8 cellular contexts compared by ENCODE assay signal in genomic region chr11:116605543-116605942, GRCh38.
DNase-seq lines count a peak whose midpoint lies in the region; ATAC-seq, FAIRE-seq and TF ChIP-seq lines count a peak whose summit lies in the region.

No MANE protein-coding gene starts in this region.

- no peaks in the 10 kb centered on the region for H3K36me3 ChIP-seq in cardiac muscle cell
- no peaks in the 10 kb centered on the region for H3K36me3 ChIP-seq in right atrium auricular region
- H3K36me3 ChIP-seq in OCI-LY7 (ENCODE audit: insufficient read depth, low read length): no peaks in the 10 kb centered on the region
- H3K36me3 ChIP-seq in H1 (ENCODE audit: control insufficient read depth in 2 of 4, insufficient read depth in 4 of 4, low read length in 3 of 4): no peaks in the 10 kb centered on the region
- H3K36me3 ChIP-seq in smooth muscle cell (ENCODE audit: low read depth): no peaks in the 10 kb centered on the region

- no peaks in the 10 kb centered on the region for H3K4me1 ChIP-seq in cardiac muscle cell (ENCODE audit: low read depth)
- peaks cover 0 to 7% of the 10 kb centered on the region in 2 donors for H3K4me1 ChIP-seq in right atrium auricular region
- H3K4me1 ChIP-seq in OCI-LY7 (ENCODE audit: insufficient read depth, low read length, poor library complexity, severe bottlenecking): no peaks in the 10 kb centered on the region
- no peaks in the 10 kb centered on the region for H3K4me1 ChIP-seq in H1 (replicated peaks in 1 of 4; ENCODE audit: control insufficient read depth in 3 of 4, insufficient read depth in 4 of 4, low read length in 3 of 4)
- no peaks in the 10 kb centered on the region for H3K4me1 ChIP-seq in smooth muscle cell (ENCODE audit: low read depth)

- no peak overlapping the region for H2BK5ac ChIP-seq in H1 (ENCODE audit: low read depth, low read length)

- H3K79me1 ChIP-seq in H1 (ENCODE audit: low read depth, low read length): no peaks in the 10 kb centered on the region

- no peak overlapping the region for H3K4ac ChIP-seq in H1 (replicated peaks; ENCODE audit: insufficient read length, low read depth, low read length)

- intact Hi-C loops in OCI-LY7 (cut with micrococcal nuclease; ENCODE audit: unreplicated experiment): no loop called here

- H2BK120ac ChIP-seq in H1 (replicated peaks; ENCODE audit: low read depth, low read length): no peak overlapping the region

- H2BK12ac ChIP-seq in H1 (ENCODE audit: low read depth, low read length): no peak overlapping the region

- DNase-seq in cardiac muscle cell (ENCODE audit: low read depth in 1 of 2, low spot score in 1 of 2): peak; percentile 46 to 89
- no peak for DNase-seq in right atrium auricular region (ENCODE audit: low spot score)
- DNase-seq in OCI-LY7 (ENCODE audit: low spot score): peak; percentile 56
- DNase-seq in H1 (ENCODE audit: low read depth in 1 of 2, low spot score in 2 of 2): peak; percentile 58 to 96
- DNase-seq in smooth muscle cell (lab: John Stamatoyannopoulos, UW; ENCODE audit: unreplicated experiment): no peak

- peak; percentile 69 to 79 for TF ChIP-seq RAD21 in H1 (IDR thresholded peaks at IDR 0.05 in 1 of 2, conservative IDR thresholded peaks at IDR 0.05 in 1 of 2; ENCODE audit: low read depth in 2 of 2, low read length in 2 of 2)

- H2AFZ ChIP-seq in OCI-LY7 (ENCODE audit: low read length) (no peak overlapping the region), H1 (ENCODE audit: low read length) (no peak overlapping the region), smooth muscle cell (ENCODE audit: low read depth) (no peak overlapping the region)

- TF ChIP-seq CTCF in cardiac muscle cell (IDR thresholded peaks at IDR 0.05; ENCODE audit: low read depth, low read length) (peak; percentile 58), right atrium auricular region (IDR thresholded peaks at IDR 0.05) (no peak), OCI-LY7 (conservative IDR thresholded peaks at IDR 0.05; ENCODE audit: low read length) (peak; percentile 73), H1 (IDR thresholded peaks at IDR 0.05; ENCODE audit: control extremely low read depth in 1 of 3, insufficient read depth in 1 of 3, low read depth in 1 of 3, low read length in 3 of 3) (peak; percentile 81 to 93 (median 86)), smooth muscle cell (IDR thresholded peaks at IDR 0.05; ENCODE audit: borderline replicate concordance, insufficient read depth, poor library complexity, severe bottlenecking) (peak; percentile 34)

- H2AK5ac ChIP-seq in H1 (ENCODE audit: low read depth, low read length): no peak overlapping the region

- no TSS peak for BruUV-seq in OCI-LY7 (replicated peaks; lab: Mats Ljungman, UMichigan)

- no peaks in the 10 kb centered on the region for H3K9me3 ChIP-seq in cardiac muscle cell (ENCODE audit: low read depth)
- no peaks in the 10 kb centered on the region for H3K9me3 ChIP-seq in right atrium auricular region
- no peaks in the 10 kb centered on the region for H3K9me3 ChIP-seq in OCI-LY7 (ENCODE audit: low read length)
- H3K9me3 ChIP-seq in H1 (ENCODE audit: insufficient read depth in 2 of 2, low read depth in 1 of 2, low read length in 1 of 2): no peaks in the 10 kb centered on the region
- H3K9me3 ChIP-seq in smooth muscle cell (replicated peaks; ENCODE audit: low read depth): no peaks in the 10 kb centered on the region

- peak; percentile 86 for FAIRE-seq in H1 (lab: Jason Lieb, UNC)

- no peak overlapping the region for H2BK15ac ChIP-seq in H1 (ENCODE audit: low read length)

- no peak overlapping the region for H3K14ac ChIP-seq in H1 (ENCODE audit: insufficient read length)

- H3K9ac ChIP-seq in H1 (replicated peaks in 1 of 4; ENCODE audit: extremely low read depth in 1 of 4, low read depth in 3 of 4, low read length in 3 of 4) (no peak overlapping the region), smooth muscle cell (ENCODE audit: low read depth) (no peak overlapping the region)

- ATAC-seq in HG02981 (IDR thresholded peaks at IDR 0.05; ENCODE audit: unreplicated experiment) (no peak), HG02970 (IDR thresholded peaks at IDR 0.05; ENCODE audit: low FRiP score, unreplicated experiment) (no peak), HG02798 (IDR thresholded peaks at IDR 0.05; ENCODE audit: poor library complexity, unreplicated experiment) (no peak)

- H3K9me2 ChIP-seq in OCI-LY7 (ENCODE audit: insufficient read depth, low read length): no peaks in the 10 kb centered on the region

- no peak overlapping the region for H3K27ac ChIP-seq in cardiac muscle cell
- H3K27ac ChIP-seq in right atrium auricular region: no peak overlapping the region
- no peak overlapping the region for H3K27ac ChIP-seq in OCI-LY7 (ENCODE audit: low read depth, low read length, poor library complexity, severe bottlenecking)
- no peak overlapping the region for H3K27ac ChIP-seq in H1 (ENCODE audit: low read depth, low read length)
- H3K27ac ChIP-seq in smooth muscle cell (ENCODE audit: low read depth): no peak overlapping the region

- H3K4me3 ChIP-seq in cardiac muscle cell (no peak overlapping the region), right atrium auricular region (no peak overlapping the region), OCI-LY7 (ENCODE audit: low read depth, low read length, poor library complexity, severe bottlenecking) (no peak overlapping the region), H1 (ENCODE audit: extremely low read depth in 1 of 4, insufficient read depth in 2 of 4, low read depth in 3 of 4, low read length in 4 of 4) (no peak overlapping the region), smooth muscle cell (no peak overlapping the region)

- H3K4me2 ChIP-seq in OCI-LY7 (ENCODE audit: low read length): no peak overlapping the region
- no peak overlapping the region for H3K4me2 ChIP-seq in H1 (ENCODE audit: insufficient read depth in 1 of 2, low read depth in 2 of 2, low read length in 2 of 2)
- no peak overlapping the region for H3K4me2 ChIP-seq in smooth muscle cell

- no peak overlapping the region for H3K18ac ChIP-seq in H1 (ENCODE audit: extremely low read depth, low read length)

- 17% methylated on average over 4 of the region's 4 CpGs; no CpG with 5 or more reads in 1 of the 2 experiments for WGBS in H1 (ENCODE audit: extremely low coverage in 1 of 2, insufficient coverage in 1 of 2, insufficient read length in 1 of 2, insufficient replicate concordance in 2 of 2, low coverage in 1 of 2, low lambda C conversion rate in 2 of 2, missing lambda C conversion rate in 1 of 2), 2 experiments
- 11% methylated on average over 4 of the region's 4 CpGs for WGBS in smooth muscle cell (ENCODE audit: low lambda C conversion rate)

- TF ChIP-seq EP300 in H1 (IDR thresholded peaks at IDR 0.05; ENCODE audit: borderline replicate concordance in 1 of 2, low read depth in 2 of 2, low read length in 2 of 2): no peak

- H3K27me3 ChIP-seq in cardiac muscle cell: no peaks in the 10 kb centered on the region
- no peaks in the 10 kb centered on the region for H3K27me3 ChIP-seq in right atrium auricular region
- no peaks in the 10 kb centered on the region for H3K27me3 ChIP-seq in H1 (replicated peaks in 1 of 4; ENCODE audit: control insufficient read depth in 3 of 4, extremely low read depth in 1 of 4, insufficient read depth in 3 of 4, low read length in 3 of 4)
- peaks cover 20% of the 10 kb centered on the region for H3K27me3 ChIP-seq in smooth muscle cell (ENCODE audit: low read depth)

- TF ChIP-seq POLR2A in H1 (IDR thresholded peaks at IDR 0.05; ENCODE audit: control extremely low read depth in 1 of 2, low read depth in 2 of 2, low read length in 2 of 2): no peak

- H2BK20ac ChIP-seq in H1 (ENCODE audit: low read length): no peak overlapping the region

- H3F3A ChIP-seq in smooth muscle cell (ENCODE audit: low read depth): no peaks in the 10 kb centered on the region

- H3K79me2 ChIP-seq in OCI-LY7 (ENCODE audit: insufficient read depth, low read depth, low read length): no peaks in the 10 kb centered on the region
- no peaks in the 10 kb centered on the region for H3K79me2 ChIP-seq in H1 (ENCODE audit: control insufficient read depth in 1 of 2, insufficient read depth in 2 of 2, low read length in 2 of 2)
- H3K79me2 ChIP-seq in smooth muscle cell (ENCODE audit: low read depth): no peaks in the 10 kb centered on the region

- H3K23ac ChIP-seq in H1 (ENCODE audit: insufficient read length): no peak overlapping the region

- H3K56ac ChIP-seq in H1 (replicated peaks; ENCODE audit: insufficient read length, low read depth, low read length): no peak overlapping the region

- CTCF ChIA-PET in OCI-LY7 (lab: Charles Lee; ENCODE audit: unreplicated experiment): no interaction called here
- CTCF ChIA-PET in H1 (lab: Charles Lee; ENCODE audit: partially characterized antibody): interaction anchor here (0.6 to 4.7 kb wide), 25 partner anchors 10 to 961 kb away, joined by 3 to 28 read pairs (median 4); no protein-coding TSS in a partner anchor

- H4K20me1 ChIP-seq in OCI-LY7 (ENCODE audit: insufficient read depth, low read length) (no peaks in the 10 kb centered on the region), H1 (replicated peaks in 1 of 2; ENCODE audit: control insufficient read depth in 1 of 2, insufficient read depth in 2 of 2, low read length in 2 of 2) (peaks cover 0 to 3% of the 10 kb centered on the region in 2 experiments), smooth muscle cell (ENCODE audit: low read depth) (no peaks in the 10 kb centered on the region)

- POLR2A ChIA-PET in OCI-LY7 (lab: Charles Lee) (no interaction called here), H1 (lab: Charles Lee; ENCODE audit: partially characterized antibody) (no interaction called here)

- H4K8ac ChIP-seq in H1 (ENCODE audit: extremely low read depth, insufficient read depth, low read length): no peak overlapping the region

- no peaks in the 10 kb centered on the region for H3K23me2 ChIP-seq in H1 (ENCODE audit: low read depth, low read length)

- H4K5ac ChIP-seq in H1 (ENCODE audit: insufficient read length, low read depth, low read length): no peak overlapping the region

- H4K91ac ChIP-seq in H1 (replicated peaks; ENCODE audit: insufficient read length, low read length): no peak overlapping the region

TF ChIP-seq in H1, 55 proteins besides CTCF, POLR2A, EP300 and RAD21 (continues in another document):
- 0 out of 2 replicates have a peak, but pooled peaks have one; percentile 44 for TF ChIP-seq YY1 (IDR thresholded peaks at IDR 0.05; ENCODE audit: low read depth, low read length)
- TF ChIP-seq RNF2 (IDR thresholded peaks at IDR 0.05; ENCODE audit: borderline replicate concordance, low read depth, low read length, missing control alignments, poor library complexity, severe bottlenecking): no peak
- peak; percentile 64 to 76; a peak in 1 of 4 replicates for TF ChIP-seq SIN3A (conservative IDR thresholded peaks at IDR 0.05 in 1 of 2, IDR thresholded peaks at IDR 0.05 in 1 of 2; ENCODE audit: low read depth in 1 of 2, low read length in 2 of 2)
- 0 out of 2 replicates have a peak, but pooled peaks have one; percentile 46 for TF ChIP-seq TEAD4 (IDR thresholded peaks at IDR 0.05; ENCODE audit: low read depth, low read length)
- no peak for TF ChIP-seq SRF (IDR thresholded peaks at IDR 0.05; ENCODE audit: low read depth, low read length)
- TF ChIP-seq JUN (IDR thresholded peaks at IDR 0.05; ENCODE audit: low read depth, low read length): no peak
- TF ChIP-seq TAF7 (optimal IDR thresholded peaks at IDR 0.05; ENCODE audit: borderline replicate concordance, low read depth, low read length): peak; percentile 40
- TF ChIP-seq CREB1 (IDR thresholded peaks at IDR 0.05): 0 out of 2 replicates have a peak, but pooled peaks have one; percentile 18
- TF ChIP-seq POU5F1 (IDR thresholded peaks at IDR 0.05; ENCODE audit: low read depth, low read length): no peak

Comparison
In these comparisons a context has a peak if more than half of its experiments do, and no peak if none do; other contexts are left out.
1. DNase-seq: peak in cardiac muscle cell (2 of 2), OCI-LY7 (single experiment) and H1 (2 of 2); none in right atrium auricular region (single experiment) and smooth muscle cell (single experiment).
2. CTCF ChIP-seq: peak in cardiac muscle cell (single experiment), OCI-LY7 (single experiment), H1 (3 of 3) and smooth muscle cell (single experiment); none in right atrium auricular region (0 of 2).